ENCODE assay signal across 1 cellular context in the genomic region with DNA sequence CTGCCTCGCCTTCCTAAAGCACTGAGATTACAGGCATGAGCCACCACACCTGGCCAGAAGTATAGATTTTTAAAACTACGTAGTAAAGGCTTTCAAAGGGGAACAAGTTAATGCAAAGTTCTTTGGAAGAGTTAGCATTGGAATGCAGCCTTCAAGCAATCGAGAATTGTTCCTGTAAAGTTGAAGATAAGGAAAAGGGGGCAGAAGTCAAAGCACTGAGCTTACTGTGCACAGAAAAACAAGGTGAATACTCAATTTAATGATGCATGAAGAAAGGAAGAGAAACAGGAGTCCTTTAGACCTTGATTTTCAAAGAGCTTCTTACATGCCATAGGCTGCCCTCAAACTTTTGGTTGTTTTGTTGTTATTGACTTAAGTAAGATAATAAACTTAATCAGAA.
TF ChIP-seq lines count a peak whose summit lies in the region.

No MANE protein-coding gene starts in this region.

TF ChIP-seq in GM12878, 131 proteins besides CTCF, POLR2A, EP300 and RAD21 (continued from another document):
- TF ChIP-seq ZZZ3 (IDR thresholded peaks at IDR 0.05; ENCODE audit: control insufficient read depth, insufficient read length, low read depth) (no peak), EZH2 (IDR thresholded peaks at IDR 0.05; ENCODE audit: borderline replicate concordance, control insufficient read depth, low read depth, low read length) (no peak), POLR2AphosphoS5 (IDR thresholded peaks at IDR 0.05; ENCODE audit: low read length) (no peak), SIN3A (IDR thresholded peaks at IDR 0.05; ENCODE audit: low read depth, low read length) (no peak), BCL11A (IDR thresholded peaks at IDR 0.05; ENCODE audit: low read depth, low read length) (no peak)
- TF ChIP-seq, protein P1, sequence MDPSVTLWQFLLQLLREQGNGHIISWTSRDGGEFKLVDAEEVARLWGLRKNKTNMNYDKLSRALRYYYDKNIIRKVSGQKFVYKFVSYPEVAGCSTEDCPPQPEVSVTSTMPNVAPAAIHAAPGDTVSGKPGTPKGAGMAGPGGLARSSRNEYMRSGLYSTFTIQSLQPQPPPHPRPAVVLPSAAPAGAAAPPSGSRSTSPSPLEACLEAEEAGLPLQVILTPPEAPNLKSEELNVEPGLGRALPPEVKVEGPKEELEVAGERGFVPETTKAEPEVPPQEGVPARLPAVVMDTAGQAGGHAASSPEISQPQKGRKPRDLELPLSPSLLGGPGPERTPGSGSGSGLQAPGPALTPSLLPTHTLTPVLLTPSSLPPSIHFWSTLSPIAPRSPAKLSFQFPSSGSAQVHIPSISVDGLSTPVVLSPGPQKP (IDR thresholded peaks at IDR 0.05; ENCODE audit: low read depth, low read length) = no peak
- TF ChIP-seq, protein P2, sequence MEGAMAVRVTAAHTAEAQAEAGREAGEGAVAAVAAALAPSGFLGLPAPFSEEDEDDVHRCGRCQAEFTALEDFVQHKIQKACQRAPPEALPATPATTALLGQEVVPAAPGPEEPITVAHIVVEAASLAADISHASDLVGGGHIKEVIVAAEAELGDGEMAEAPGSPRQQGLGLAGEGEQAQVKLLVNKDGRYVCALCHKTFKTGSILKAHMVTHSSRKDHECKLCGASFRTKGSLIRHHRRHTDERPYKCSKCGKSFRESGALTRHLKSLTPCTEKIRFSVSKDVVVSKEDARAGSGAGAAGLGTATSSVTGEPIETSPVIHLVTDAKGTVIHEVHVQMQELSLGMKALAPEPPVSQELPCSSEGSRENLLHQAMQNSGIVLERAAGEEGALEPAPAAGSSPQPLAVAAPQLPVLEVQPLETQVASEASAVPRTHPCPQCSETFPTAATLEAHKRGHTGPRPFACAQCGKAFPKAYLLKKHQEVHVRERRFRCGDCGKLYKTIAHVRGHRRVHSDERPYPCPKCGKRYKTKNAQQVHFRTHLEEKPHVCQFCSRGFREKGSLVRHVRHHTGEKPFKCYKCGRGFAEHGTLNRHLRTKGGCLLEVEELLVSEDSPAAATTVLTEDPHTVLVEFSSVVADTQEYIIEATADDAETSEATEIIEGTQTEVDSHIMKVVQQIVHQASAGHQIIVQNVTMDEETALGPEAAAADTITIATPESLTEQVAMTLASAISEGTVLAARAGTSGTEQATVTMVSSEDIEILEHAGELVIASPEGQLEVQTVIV (IDR thresholded peaks at IDR 0.05; ENCODE audit: borderline replicate concordance, partially characterized antibody) = no peak
- TF ChIP-seq, protein P3, sequence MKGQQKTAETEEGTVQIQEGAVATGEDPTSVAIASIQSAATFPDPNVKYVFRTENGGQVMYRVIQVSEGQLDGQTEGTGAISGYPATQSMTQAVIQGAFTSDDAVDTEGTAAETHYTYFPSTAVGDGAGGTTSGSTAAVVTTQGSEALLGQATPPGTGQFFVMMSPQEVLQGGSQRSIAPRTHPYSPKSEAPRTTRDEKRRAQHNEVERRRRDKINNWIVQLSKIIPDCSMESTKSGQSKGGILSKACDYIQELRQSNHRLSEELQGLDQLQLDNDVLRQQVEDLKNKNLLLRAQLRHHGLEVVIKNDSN (IDR thresholded peaks at IDR 0.05; ENCODE audit: borderline replicate concordance, extremely low read length, insufficient read depth, low read depth, low read length) = no peak
